Comparison of ENCODE assay signal across 6 cellular contexts in genomic region chr16:1379863-1380174, GRCh38.
DNase-seq lines count a peak whose midpoint lies in the region; ATAC-seq lines count a peak whose summit lies in the region.

No MANE protein-coding gene starts in this region.

- peak overlapping the region; percentile 65 for H3K27ac Mint-ChIP-seq in stimulated activated memory B cell treated with anti-CD40 and anti-IgM and Interleukin-4, amounts not matched to agents 10 μg/mL and 1 μg/mL and 100 μg/mL, for 72 hours

- H3K4me3 Mint-ChIP-seq in stimulated activated memory B cell treated with anti-CD40 and anti-IgM and Interleukin-4, amounts not matched to agents 10 μg/mL and 1 μg/mL and 100 μg/mL, for 72 hours = peak overlapping the region; percentile 81

- peaks cover 25% of the 10 kb centered on the region for H3K4me1 Mint-ChIP-seq in stimulated activated memory B cell treated with anti-CD40 and anti-IgM and Interleukin-4, amounts not matched to agents 10 μg/mL and 1 μg/mL and 100 μg/mL, for 72 hours

- no peaks in the 10 kb centered on the region for H3K9me3 Mint-ChIP-seq in stimulated activated memory B cell treated with anti-CD40 and anti-IgM and Interleukin-4, amounts not matched to agents 10 μg/mL and 1 μg/mL and 100 μg/mL, for 72 hours

- H3K27me3 Mint-ChIP-seq in stimulated activated memory B cell treated with anti-CD40 and anti-IgM and Interleukin-4, amounts not matched to agents 10 μg/mL and 1 μg/mL and 100 μg/mL, for 72 hours = no peaks in the 10 kb centered on the region

- H3K36me3 Mint-ChIP-seq in stimulated activated memory B cell treated with anti-CD40 and anti-IgM and Interleukin-4, amounts not matched to agents 10 μg/mL and 1 μg/mL and 100 μg/mL, for 72 hours = peaks cover 55% of the 10 kb centered on the region

- no peak overlapping the region for H3K27ac ChIP-seq in substantia nigra (ENCODE audit: low read depth, low read length, poor library complexity, severe bottlenecking)

- peak; percentile 3 for ATAC-seq in stimulated activated memory B cell treated with anti-CD40 and anti-IgM and Interleukin-4, amounts not matched to agents 10 μg/mL and 1 μg/mL and 100 μg/mL, for 72 hours
- ATAC-seq in HG02973 (IDR thresholded peaks at IDR 0.05; ENCODE audit: unreplicated experiment) = no peak

- DNase-seq in NCI-H510A treated with DMSO at 0.1 percent for 48 hours (lab: John Stamatoyannopoulos, UW) (peak; percentile 41), NCI-H510A (lab: John Stamatoyannopoulos, UW) (no peak), cerebellar cortex (ENCODE audit: low spot score) (peak; percentile 28), substantia nigra (lab: John Stamatoyannopoulos, UW) (no peak)

Comparison
In these comparisons a context has a peak if more than half of its experiments do, and no peak if none do; other contexts are left out.
1. DNase-seq: peak in NCI-H510A treated with DMSO at 0.1 percent for 48 hours (single experiment) and cerebellar cortex (single experiment); none in NCI-H510A (single experiment) and substantia nigra (0 of 49).